ENCODE assay signal across 20 cellular contexts in the genomic region with DNA sequence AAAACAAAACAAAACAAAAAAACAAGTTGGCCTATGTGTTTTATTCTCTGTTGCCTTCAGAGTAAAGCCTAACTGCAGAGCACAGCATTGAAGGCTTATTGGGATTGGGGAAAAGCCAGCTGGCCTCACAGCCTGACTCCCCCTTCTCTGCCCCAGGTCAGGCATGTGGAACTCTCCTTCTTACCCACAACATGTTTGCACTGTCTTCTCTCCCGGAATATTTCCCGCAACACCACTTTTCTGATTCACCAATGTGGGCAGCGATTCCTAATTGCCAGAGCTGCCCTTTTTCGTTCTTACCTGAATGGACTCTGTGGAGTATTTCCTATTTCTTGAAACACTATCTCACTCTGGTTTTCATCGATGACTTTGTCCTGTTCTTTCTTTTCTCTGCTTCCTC.
"Had no signal": no experiment of that assay in that cellular context is flagged by ENCODE, and none has a peak within 500 bp of the region (broad histone marks: within the 10 kb centered on the region; RNA-seq: fewer than 3 reads in every experiment).

No MANE protein-coding gene starts in this region.

- H3K27me3 ChIP-seq: breast epithelium, MG63, SJSA1 had no signal

- H3K4me3 ChIP-seq: breast epithelium, MG63, SJSA1 had no signal

- H3K9me3 ChIP-seq: breast epithelium, MG63, SJSA1 had no signal

- H3K27ac ChIP-seq: breast epithelium, KMS-11, SJSA1 had no signal

- H3K4me2 ChIP-seq: KMS-11 had no signal

- H3K9ac ChIP-seq: KMS-11 had no signal

- H3K4me1 ChIP-seq: breast epithelium had no signal

- DNase-seq: activated CD4-positive, alpha-beta T cell treated with anti-CD3 and anti-CD28 coated beads for 48 hours; activated CD4-positive, alpha-beta T cell treated with anti-CD3 and anti-CD28 coated beads, Interleukin-2, amount 50 U/mL, for 4 hours; activated CD4-positive, CD25-positive, alpha-beta regulatory T cell treated with anti-CD3 and anti-CD28 coated beads, Interleukin-2, amount 50 U/mL, for 72 hours; activated CD8-positive, alpha-beta memory T cell treated with anti-CD3 and anti-CD28 coated beads, Interleukin-2, amount 50 U/mL, for 48 hours; activated CD8-positive, alpha-beta T cell treated with anti-CD3 and anti-CD28 coated beads, Interleukin-2, amount 10 ng/mL, durations not matched to agents 7 days and 5 days; activated T-cell treated with anti-CD3 and anti-CD28 coated beads, Interleukin-2, amount 50 U/mL, for 1 hour; aorta; MG63; NCI-H1105; NCI-H1436; NCI-H1694 treated with DMSO at 0.1 percent for 48 hours; NCI-H2081; NCI-H510A treated with DMSO at 0.1 percent for 48 hours; RPMI8226; SW 1271; T-helper 17 cell; T-helper 9 cell had no signal

- H3K36me3 ChIP-seq: breast epithelium, MG63 had no signal
